Comparison of ENCODE assay signal across 2 cellular contexts in the genomic region with DNA sequence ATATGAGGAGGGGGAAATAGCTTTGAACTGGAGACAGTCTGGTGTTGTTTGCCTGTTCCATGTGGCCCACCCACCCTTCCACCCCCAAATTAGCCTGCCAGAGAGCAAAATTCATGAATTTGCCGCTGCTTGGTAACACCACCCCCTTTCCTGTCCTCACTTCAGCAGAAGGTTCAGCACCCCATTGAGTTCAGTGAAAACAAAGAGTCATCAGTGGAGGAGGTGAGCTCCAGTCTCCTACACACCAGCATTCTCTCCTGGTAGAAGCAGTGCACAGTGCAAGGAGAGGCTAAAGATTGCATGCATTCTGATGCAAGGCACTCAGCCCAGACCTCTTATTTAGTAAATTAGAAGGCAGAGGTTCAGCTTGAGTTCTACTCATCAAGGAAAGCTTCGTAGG.
TF ChIP-seq lines count a peak whose summit lies in the region.

No MANE protein-coding gene starts in this region.

TF ChIP-seq in GM23338, 12 proteins besides CTCF, POLR2A, EP300 and RAD21 (continued from another document):
- TF ChIP-seq ZNF462 (CRISPR knock-in tag; IDR thresholded peaks at IDR 0.05) (0 out of 2 replicates have a peak, but pooled peaks have one; percentile 8), NANOG (IDR thresholded peaks at IDR 0.05; ENCODE audit: borderline replicate concordance) (no peak)

TF ChIP-seq in WTC11, 78 proteins besides CTCF, POLR2A, EP300 and RAD21 (continued from another document):
- TF ChIP-seq, protein P1, sequence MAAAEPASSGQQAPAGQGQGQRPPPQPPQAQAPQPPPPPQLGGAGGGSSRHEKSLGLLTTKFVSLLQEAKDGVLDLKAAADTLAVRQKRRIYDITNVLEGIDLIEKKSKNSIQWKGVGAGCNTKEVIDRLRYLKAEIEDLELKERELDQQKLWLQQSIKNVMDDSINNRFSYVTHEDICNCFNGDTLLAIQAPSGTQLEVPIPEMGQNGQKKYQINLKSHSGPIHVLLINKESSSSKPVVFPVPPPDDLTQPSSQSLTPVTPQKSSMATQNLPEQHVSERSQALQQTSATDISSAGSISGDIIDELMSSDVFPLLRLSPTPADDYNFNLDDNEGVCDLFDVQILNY (CRISPR knock-in tag; IDR thresholded peaks at IDR 0.05), result no peak
